Comparison of ENCODE assay signal across 11 cellular contexts in the genomic region with DNA sequence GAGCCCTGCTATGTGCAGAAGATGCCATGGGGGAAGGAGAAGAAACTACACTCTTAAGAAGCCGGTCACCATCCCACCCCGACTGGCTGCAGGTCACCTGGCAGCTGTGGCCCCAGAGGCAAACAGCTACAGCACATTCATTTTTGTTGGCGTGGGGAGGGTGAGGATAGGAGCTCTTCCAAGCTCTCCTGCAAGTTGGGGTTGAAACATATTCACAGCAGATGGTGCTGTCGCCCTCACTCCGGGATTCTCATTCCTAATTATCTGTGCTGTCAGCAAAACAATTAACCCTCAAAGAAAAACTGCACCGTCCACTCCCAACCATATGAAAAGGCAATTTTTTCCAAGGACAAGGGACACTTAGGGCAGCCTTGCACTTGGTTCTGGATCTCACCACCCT.
DNase-seq lines count a peak whose midpoint lies in the region; TF ChIP-seq lines count a peak whose summit lies in the region.
"Had no signal": no experiment of that assay in that cellular context is flagged by ENCODE, and none has a peak within 500 bp of the region (broad histone marks: within the 10 kb centered on the region; RNA-seq: fewer than 3 reads in every experiment).

No MANE protein-coding gene starts in this region.

- H3K27ac Mint-ChIP-seq in brain = peak overlapping the region; percentile 27 to 94 (median 56)
- H3K27ac Mint-ChIP-seq: activated CD4-positive, alpha-beta T cell treated with anti-CD3 and anti-CD28 coated beads, Interleukin-2, amount 10 ng/mL, durations not matched to agents 24 days and 14 days; activated naive CD8-positive, alpha-beta T cell had no signal

- H3K4me1 Mint-ChIP-seq in brain = peaks cover 67% of the 10 kb centered on the region
- H3K4me1 Mint-ChIP-seq: activated CD4-positive, alpha-beta T cell treated with anti-CD3 and anti-CD28 coated beads, Interleukin-2, amount 10 ng/mL, durations not matched to agents 24 days and 14 days had no signal

- H3K36me3 Mint-ChIP-seq in brain = no peaks in the 10 kb centered on the region
- H3K36me3 Mint-ChIP-seq: activated naive CD8-positive, alpha-beta T cell had no signal

- no peaks in the 10 kb centered on the region for H3K9me3 Mint-ChIP-seq in brain
- H3K9me3 Mint-ChIP-seq: activated CD4-positive, alpha-beta T cell treated with anti-CD3 and anti-CD28 coated beads, Interleukin-2, amount 10 ng/mL, durations not matched to agents 24 days and 14 days had no signal

- H3K27me3 Mint-ChIP-seq in brain = peaks cover 4% of the 10 kb centered on the region
- H3K27me3 Mint-ChIP-seq: activated naive CD8-positive, alpha-beta T cell had no signal

- DNase-seq in DMS53 (lab: John Stamatoyannopoulos, UW) (peak; percentile 46), DMS53 treated with DMSO at 0.1 percent for 48 hours (lab: John Stamatoyannopoulos, UW; ENCODE audit: unreplicated experiment) (no peak), NCI-H146 (lab: John Stamatoyannopoulos, UW) (peak; percentile 87), retina (peak; percentile 66), glomerular visceral epithelial cell (ENCODE audit: extremely low spot score) (no peak), putamen (ENCODE audit: low spot score) (no peak)
- DNase-seq in stimulated activated CD4-positive, alpha-beta T cell treated with anti-CD3 and anti-CD28 coated beads, Interleukin-15, amount 100 ng/mL, for 24 hours = no peak
- DNase-seq: activated CD4-positive, alpha-beta T cell treated with anti-CD3 and anti-CD28 coated beads, Interleukin-2, amount 10 ng/mL, durations not matched to agents 24 days and 14 days; NCI-H2029 treated with DMSO at 0.1 percent for 48 hours had no signal

- TF ChIP-seq CTCF in brain (conservative IDR thresholded peaks at IDR 0.05) = no peak

- H3K4me3 Mint-ChIP-seq in brain = no peak overlapping the region
- H3K4me3 Mint-ChIP-seq: activated CD4-positive, alpha-beta T cell treated with anti-CD3 and anti-CD28 coated beads, Interleukin-2, amount 10 ng/mL, durations not matched to agents 24 days and 14 days; activated naive CD8-positive, alpha-beta T cell had no signal

Comparison
In these comparisons a context has a peak if more than half of its experiments do, and no peak if none do; other contexts are left out.
1. DNase-seq: peak in DMS53 (single experiment), NCI-H146 (single experiment) and retina (single experiment); none in DMS53 treated with DMSO at 0.1 percent for 48 hours (single experiment), glomerular visceral epithelial cell (single experiment), stimulated activated CD4-positive, alpha-beta T cell treated with anti-CD3 and anti-CD28 coated beads, Interleukin-15, amount 100 ng/mL, for 24 hours (single experiment) and putamen (single experiment).